ENCODE assay signal across 1 cellular context in genomic region chr19:35828694-35829301, GRCh38.
TF ChIP-seq lines count a peak whose summit lies in the region.

No MANE protein-coding gene starts in this region.

TF ChIP-seq in HepG2, 621 proteins besides CTCF, POLR2A, EP300 and RAD21 (continued from another document and continues in another):
- TF ChIP-seq ATF7-NPFF (CRISPR knock-in tag; IDR thresholded peaks at IDR 0.05; ENCODE audit: low read depth) (peak; percentile 61; the same call in 1 of the 2 replicates), ZNF740 (CRISPR knock-in tag; IDR thresholded peaks at IDR 0.05) (no peak), PRDM15 (CRISPR knock-in tag; IDR thresholded peaks at IDR 0.05) (no peak; the same call in 1 of the 2 replicates), KDM1A (CRISPR knock-in tag; IDR thresholded peaks at IDR 0.05) (peak; percentile 57; the same call in 1 of the 2 replicates), JARID2 (CRISPR knock-in tag; IDR thresholded peaks at IDR 0.05; ENCODE audit: insufficient replicate concordance) (peak; percentile 89), ZC3H4 (CRISPR knock-in tag; IDR thresholded peaks at IDR 0.05; ENCODE audit: borderline replicate concordance) (peak; percentile 66; the same call in 1 of the 2 replicates), ZNF598 (CRISPR knock-in tag; IDR thresholded peaks at IDR 0.05; ENCODE audit: borderline replicate concordance) (peak; percentile 73; the same call in 1 of the 2 replicates), KDM6A (CRISPR knock-in tag; IDR thresholded peaks at IDR 0.05; ENCODE audit: low read depth) (no peak), SNAPC5 (CRISPR knock-in tag; IDR thresholded peaks at IDR 0.05; ENCODE audit: borderline replicate concordance) (peak; percentile 84; the same call in 1 of the 2 replicates), AHR (CRISPR knock-in tag; IDR thresholded peaks at IDR 0.05) (peak; percentile 96; the same call in 1 of the 2 replicates), CREB1 (IDR thresholded peaks at IDR 0.05) (no peak), CREB1 (CRISPR knock-in tag; IDR thresholded peaks at IDR 0.05) (no peak), HHEX (CRISPR knock-in tag; IDR thresholded peaks at IDR 0.05) (no peak), THAP7 (CRISPR knock-in tag; IDR thresholded peaks at IDR 0.05) (peak; percentile 90), HMG20A (CRISPR knock-in tag; IDR thresholded peaks at IDR 0.05; ENCODE audit: borderline replicate concordance) (peak; percentile 73), ZFP41 (CRISPR knock-in tag; IDR thresholded peaks at IDR 0.05; ENCODE audit: borderline replicate concordance) (peak; percentile 41; the same call in 1 of the 2 replicates), FOXJ3 (CRISPR knock-in tag; IDR thresholded peaks at IDR 0.05; ENCODE audit: borderline replicate concordance) (no peak), HDAC2 (CRISPR knock-in tag; IDR thresholded peaks at IDR 0.05) (peak; percentile 92), EZH2 (conservative IDR thresholded peaks at IDR 0.05; ENCODE audit: low read depth, low read length) (no peak), ZNF703 (CRISPR knock-in tag; IDR thresholded peaks at IDR 0.05; ENCODE audit: borderline replicate concordance) (no peak), ZBTB4 (CRISPR knock-in tag; IDR thresholded peaks at IDR 0.05; ENCODE audit: borderline replicate concordance) (no peak), UBTF (CRISPR knock-in tag; IDR thresholded peaks at IDR 0.05) (no peak), ZNF460 (CRISPR knock-in tag; IDR thresholded peaks at IDR 0.05; ENCODE audit: borderline replicate concordance) (no peak), ZNF639 (CRISPR knock-in tag; conservative IDR thresholded peaks at IDR 0.05) (peak; percentile 86), ZNF713 (CRISPR knock-in tag; IDR thresholded peaks at IDR 0.05) (no peak), PPARG (CRISPR knock-in tag; conservative IDR thresholded peaks at IDR 0.05) (peak; percentile 79), ZNF18 (CRISPR knock-in tag; IDR thresholded peaks at IDR 0.05; ENCODE audit: insufficient replicate concordance) (peak; percentile 79), ZNF597 (CRISPR knock-in tag; IDR thresholded peaks at IDR 0.05) (no peak), ZNF614 (CRISPR knock-in tag; IDR thresholded peaks at IDR 0.05; ENCODE audit: borderline replicate concordance) (peak; percentile 94; the same call in 1 of the 2 replicates), ZNF574 (CRISPR knock-in tag; IDR thresholded peaks at IDR 0.05) (peak; percentile 85), PREB (CRISPR knock-in tag; IDR thresholded peaks at IDR 0.05) (no peak), ZNF644 (CRISPR knock-in tag; IDR thresholded peaks at IDR 0.05; ENCODE audit: low read depth) (peak; percentile 84), DDIT3 (CRISPR knock-in tag; IDR thresholded peaks at IDR 0.05) (no peak), ZNF7 (CRISPR knock-in tag; IDR thresholded peaks at IDR 0.05) (peak; percentile 53; the same call in 1 of the 2 replicates), PBX2 (CRISPR knock-in tag; IDR thresholded peaks at IDR 0.05) (no peak), JDP2 (CRISPR knock-in tag; IDR thresholded peaks at IDR 0.05; ENCODE audit: borderline replicate concordance) (peak; percentile 80; the same call in 1 of the 2 replicates), MTA3 (CRISPR knock-in tag; IDR thresholded peaks at IDR 0.05) (peak; percentile 91; the same call in 1 of the 2 replicates), ZBTB38 (CRISPR knock-in tag; IDR thresholded peaks at IDR 0.05) (peak; percentile 72), ERF (CRISPR knock-in tag; IDR thresholded peaks at IDR 0.05) (peak; percentile 99)
